ENCODE assay signal across 11 cellular contexts in genomic region chr5:10556331-10556807, GRCh38. TPM values are rescaled to one million over a fixed set of nuclear protein-coding genes. Genes with fewer than 3 reads are reported as not detected.
A peak's percentile ranks its signal among the peaks of the same experiment; 100 is the strongest.
DNase-seq lines count a peak whose midpoint lies in the region; ATAC-seq lines count a peak whose summit lies in the region.
"Had no signal": no experiment of that assay in that cellular context is flagged by ENCODE, and none has a peak within 500 bp of the region (broad histone marks: within the 10 kb centered on the region; RNA-seq: fewer than 3 reads in every experiment).

No MANE protein-coding gene starts in this region.

- peak; percentile 55 for DNase-seq in ACHN
- peak; percentile 70 for DNase-seq in HPDE6-E6E7 (ENCODE audit: extremely low spot score)
- DNase-seq in amniotic stem cell (lab: John Stamatoyannopoulos, UW): peak; percentile 27
- DNase-seq in kidney glomerular epithelial cell (lab: John Stamatoyannopoulos, UW): peak; percentile 54
- no peak for DNase-seq in ureter (ENCODE audit: low spot score)
- DNase-seq in cortex of kidney (lab: John Stamatoyannopoulos, UW): no peak
- DNase-seq: CD4-positive, alpha-beta memory T cell; stimulated activated naive CD8-positive, alpha-beta T cell treated with anti-CD3 and anti-CD28 coated beads, Interleukin-15, Interleukin-2, amounts not matched to agents 100 U/mL and 50 U/mL, for 24 hours had no signal

- in situ Hi-C loops in ACHN (cut with HindIII; ENCODE audit: low pct_ligation_motif_present, low pct_unique_long_range_greater_than_20kb, low sequenced_read_pairs): no loop called here

- ATAC-seq in GM19397 (IDR thresholded peaks at IDR 0.05; ENCODE audit: unreplicated experiment): no peak
- ATAC-seq in HG03442 (IDR thresholded peaks at IDR 0.05; ENCODE audit: unreplicated experiment): no peak
- ATAC-seq: mucosa of descending colon; stimulated activated naive CD8-positive, alpha-beta T cell treated with anti-CD3 and anti-CD28 coated beads, Interleukin-15, Interleukin-2, amounts not matched to agents 100 U/mL and 50 U/mL, for 24 hours had no signal

RNA-seq across cellular contexts. Expression of gene ANKRD33B, which starts 7.5 kb away (rescaled TPM):
- 3.3 TPM for total RNA-seq in ureter

Comparison
In these comparisons a context has a peak if more than half of its experiments do, and no peak if none do; other contexts are left out.
1. DNase-seq: peak in ACHN (single experiment), HPDE6-E6E7 (single experiment), amniotic stem cell (single experiment) and kidney glomerular epithelial cell (single experiment); none in ureter (single experiment) and cortex of kidney (single experiment).